ENCODE assay signal across 24 cellular contexts in the genomic region with DNA sequence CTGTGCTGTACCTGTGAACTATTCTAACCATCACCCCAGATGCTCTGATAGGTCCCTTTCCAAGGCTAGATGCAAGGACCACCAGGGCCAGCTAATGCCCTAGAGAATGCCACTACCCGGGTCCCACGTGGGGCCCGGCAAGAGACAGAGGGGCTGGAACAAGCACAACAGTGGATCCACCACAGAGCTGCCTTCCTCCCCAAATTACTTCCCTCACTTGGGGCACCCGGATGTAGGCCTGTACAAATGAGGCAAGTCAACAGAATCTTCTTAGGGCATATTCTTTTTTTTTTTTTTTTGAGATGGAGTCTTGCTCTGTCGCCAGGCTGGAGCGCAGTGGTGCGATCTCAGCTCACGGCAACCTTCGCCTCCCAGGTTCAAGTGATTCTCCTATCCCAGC.
DNase-seq lines count a peak whose midpoint lies in the region; TF ChIP-seq lines count a peak whose summit lies in the region.
"Had no signal": no experiment of that assay in that cellular context is flagged by ENCODE, and none has a peak within 500 bp of the region (broad histone marks: within the 10 kb centered on the region; RNA-seq: fewer than 3 reads in every experiment).

No MANE protein-coding gene starts in this region.

- no peak overlapping the region for H3K18ac ChIP-seq in trophoblast cell (ENCODE audit: low read length)

- H4K91ac ChIP-seq in trophoblast cell (ENCODE audit: low read depth, low read length): no peak overlapping the region

- DNase-seq in activated naive CD4-positive, alpha-beta T cell treated with anti-CD3 and anti-CD28 coated beads, Interleukin-2, amount 50 U/mL, for 16 hours: no peak
- no peak for DNase-seq in chondrocyte (ENCODE audit: low spot score)
- no peak for DNase-seq in trophoblast cell
- DNase-seq in NCI-H2081 (lab: John Stamatoyannopoulos, UW): no peak
- DNase-seq in H7: no peak
- DNase-seq in kidney glomerular epithelial cell (lab: John Stamatoyannopoulos, UW): no peak
- no peak for DNase-seq in RWPE1 (ENCODE audit: low spot score)
- DNase-seq: activated CD4-positive, alpha-beta T cell treated with anti-CD3 and anti-CD28 coated beads, Interleukin-2, amount 10 ng/mL, durations not matched to agents 24 days and 14 days; activated CD8-positive, alpha-beta memory T cell treated with anti-CD3 and anti-CD28 coated beads, Interleukin-2, amount 10 ng/mL, durations not matched to agents 7 days and 5 days; dorsolateral prefrontal cortex; hypothalamus; immature natural killer cell; MV-4-11; NCI-H1436 treated with DMSO at 0.1 percent for 48 hours; NCI-H446 treated with DMSO at 0.1 percent for 48 hours; NCI-H82; retina; RPMI8226; uterus had no signal

- H3K9me3 Mint-ChIP-seq in activated naive CD4-positive, alpha-beta T cell treated with anti-CD3 and anti-CD28 coated beads, Interleukin-2, amount 50 U/mL, for 24 hours: no peaks in the 10 kb centered on the region
- no peaks in the 10 kb centered on the region for H3K9me3 Mint-ChIP-seq in chondrocyte (ENCODE audit: low read depth)
- H3K9me3 Mint-ChIP-seq: activated CD4-positive, alpha-beta T cell treated with anti-CD3 and anti-CD28 coated beads, Interleukin-2, amount 10 ng/mL, durations not matched to agents 24 days and 14 days; activated naive CD4-positive, alpha-beta T cell treated with anti-CD3 and anti-CD28 coated beads, Interleukin-2, amount 50 U/mL, for 72 hours; immature natural killer cell; memory B cell had no signal

- CTCF ChIA-PET in RWPE1 (lab: Yijun Ruan, JAX): no interaction called here

- no peak overlapping the region for H2BK12ac ChIP-seq in trophoblast cell (ENCODE audit: low read length)

- H3K27ac Mint-ChIP-seq in activated naive CD4-positive, alpha-beta T cell treated with anti-CD3 and anti-CD28 coated beads, Interleukin-2, amount 50 U/mL, for 24 hours: peak overlapping the region; percentile 81
- peak overlapping the region; percentile 86 for H3K27ac Mint-ChIP-seq in chondrocyte (ENCODE audit: unreplicated experiment)
- H3K27ac Mint-ChIP-seq: activated CD4-positive, alpha-beta T cell treated with anti-CD3 and anti-CD28 coated beads, Interleukin-2, amount 10 ng/mL, durations not matched to agents 24 days and 14 days; activated CD8-positive, alpha-beta memory T cell treated with anti-CD3 and anti-CD28 coated beads, Interleukin-2, amount 10 ng/mL, durations not matched to agents 7 days and 5 days; immature natural killer cell; memory B cell had no signal

- H3K4me3 ChIP-seq in trophoblast cell (ENCODE audit: low read depth, low read length) (no peak overlapping the region), H7 (ENCODE audit: insufficient read depth, low read depth, low read length) (no peak overlapping the region)
- H3K4me3 ChIP-seq: dorsolateral prefrontal cortex, gastroesophageal sphincter, suprapubic skin, uterus had no signal

- H3K4me3 Mint-ChIP-seq in activated naive CD4-positive, alpha-beta T cell treated with anti-CD3 and anti-CD28 coated beads, Interleukin-2, amount 50 U/mL, for 24 hours: no peak overlapping the region
- no peak overlapping the region for H3K4me3 Mint-ChIP-seq in chondrocyte (ENCODE audit: unreplicated experiment)
- H3K4me3 Mint-ChIP-seq: activated CD4-positive, alpha-beta T cell treated with anti-CD3 and anti-CD28 coated beads, Interleukin-2, amount 10 ng/mL, durations not matched to agents 24 days and 14 days; activated CD8-positive, alpha-beta memory T cell treated with anti-CD3 and anti-CD28 coated beads, Interleukin-2, amount 10 ng/mL, durations not matched to agents 7 days and 5 days; immature natural killer cell; memory B cell had no signal

- H3K27ac ChIP-seq in trophoblast cell (ENCODE audit: low read depth, low read length) (no peak overlapping the region), RWPE1 (no peak overlapping the region)
- H3K27ac ChIP-seq: dorsolateral prefrontal cortex, suprapubic skin, uterus had no signal

- H3K9ac ChIP-seq in trophoblast cell (ENCODE audit: low read length): no peak overlapping the region

- H4K12ac ChIP-seq in trophoblast cell (ENCODE audit: low read depth, low read length): no peak overlapping the region

- no peaks in the 10 kb centered on the region for H3K27me3 ChIP-seq in trophoblast cell (ENCODE audit: insufficient read depth, low read length)
- no peaks in the 10 kb centered on the region for H3K27me3 ChIP-seq in H7 (ENCODE audit: control insufficient read depth, insufficient read depth, low read length)
- H3K27me3 ChIP-seq: dorsolateral prefrontal cortex, gastroesophageal sphincter, suprapubic skin, uterus had no signal

- H3K79me2 ChIP-seq in trophoblast cell (ENCODE audit: control insufficient read depth, insufficient read depth, low read length, poor library complexity): no peaks in the 10 kb centered on the region

- no peak overlapping the region for H2BK120ac ChIP-seq in trophoblast cell (ENCODE audit: insufficient read depth, low read length, poor library complexity)

- H3K9me3 ChIP-seq in trophoblast cell (ENCODE audit: insufficient read depth, low read depth, low read length): no peaks in the 10 kb centered on the region
- H3K9me3 ChIP-seq: gastroesophageal sphincter, suprapubic skin, uterus had no signal

- WGBS in trophoblast cell (ENCODE audit: extremely low coverage, insufficient coverage, insufficient read length): no CpG with 5 or more reads among the region's 9 CpGs

- no peak overlapping the region for H2AFZ ChIP-seq in trophoblast cell (ENCODE audit: insufficient read depth, low read length, poor library complexity)

- H2AK5ac ChIP-seq in trophoblast cell (ENCODE audit: low read length): no peak overlapping the region

- H3K4me1 ChIP-seq in trophoblast cell (ENCODE audit: control insufficient read depth in 1 of 2, insufficient read depth in 2 of 2, low read length in 2 of 2): no peaks in the 10 kb centered on the region
- H3K4me1 ChIP-seq: suprapubic skin, uterus had no signal

- peaks cover 5% of the 10 kb centered on the region for H3K36me3 Mint-ChIP-seq in activated naive CD4-positive, alpha-beta T cell treated with anti-CD3 and anti-CD28 coated beads, Interleukin-2, amount 50 U/mL, for 24 hours
- H3K36me3 Mint-ChIP-seq in chondrocyte (ENCODE audit: low read depth): no peaks in the 10 kb centered on the region
- H3K36me3 Mint-ChIP-seq: activated CD8-positive, alpha-beta memory T cell treated with anti-CD3 and anti-CD28 coated beads, Interleukin-2, amount 10 ng/mL, durations not matched to agents 7 days and 5 days; activated naive CD4-positive, alpha-beta T cell treated with anti-CD3 and anti-CD28 coated beads, Interleukin-2, amount 50 U/mL, for 72 hours; immature natural killer cell had no signal

- no peaks in the 10 kb centered on the region for H3K27me3 Mint-ChIP-seq in activated naive CD4-positive, alpha-beta T cell treated with anti-CD3 and anti-CD28 coated beads, Interleukin-2, amount 50 U/mL, for 24 hours
- H3K27me3 Mint-ChIP-seq in chondrocyte (ENCODE audit: low read depth): no peaks in the 10 kb centered on the region
- H3K27me3 Mint-ChIP-seq: memory B cell had no signal

- H3K36me3 ChIP-seq in trophoblast cell (ENCODE audit: control insufficient read depth in 1 of 2, insufficient read depth in 2 of 2, low read length in 2 of 2): no peaks in the 10 kb centered on the region
- H3K36me3 ChIP-seq in H7 (replicated peaks; ENCODE audit: control insufficient read depth, insufficient read depth, low read length): no peaks in the 10 kb centered on the region
- H3K36me3 ChIP-seq: gastroesophageal sphincter, suprapubic skin, uterus had no signal

- no peaks in the 10 kb centered on the region for H3K79me1 ChIP-seq in trophoblast cell (ENCODE audit: low read length)

- H2BK5ac ChIP-seq in trophoblast cell (ENCODE audit: low read depth, low read length, poor library complexity): no peak overlapping the region

- no peak for TF ChIP-seq CTCF in chondrocyte (IDR thresholded peaks at IDR 0.05)
- no peak for TF ChIP-seq CTCF in RWPE1 (conservative IDR thresholded peaks at IDR 0.05; ENCODE audit: low read depth)

- H3K4ac ChIP-seq in trophoblast cell (ENCODE audit: low read depth, low read length): no peak overlapping the region

- POLR2A ChIA-PET in RWPE1 (lab: Yijun Ruan, JAX; ENCODE audit: low non-redundant PET): no interaction called here

- H3K14ac ChIP-seq in trophoblast cell (ENCODE audit: low read length): no peak overlapping the region

- no peak overlapping the region for H4K8ac ChIP-seq in trophoblast cell (ENCODE audit: low read depth, low read length)

- H3K23ac ChIP-seq in trophoblast cell (ENCODE audit: low read length): peak overlapping the region; percentile 52

- H3K4me1 Mint-ChIP-seq in activated naive CD4-positive, alpha-beta T cell treated with anti-CD3 and anti-CD28 coated beads, Interleukin-2, amount 50 U/mL, for 24 hours: peaks cover 34% of the 10 kb centered on the region
- peaks cover 57% of the 10 kb centered on the region for H3K4me1 Mint-ChIP-seq in chondrocyte (ENCODE audit: low read depth)
- H3K4me1 Mint-ChIP-seq: activated CD4-positive, alpha-beta T cell treated with anti-CD3 and anti-CD28 coated beads, Interleukin-2, amount 10 ng/mL, durations not matched to agents 24 days and 14 days; activated CD8-positive, alpha-beta memory T cell treated with anti-CD3 and anti-CD28 coated beads, Interleukin-2, amount 10 ng/mL, durations not matched to agents 7 days and 5 days; immature natural killer cell had no signal

- H3K4me2 ChIP-seq in trophoblast cell (ENCODE audit: low read length): no peak overlapping the region
